ENCODE assay signal across 2 cellular contexts in the genomic region with DNA sequence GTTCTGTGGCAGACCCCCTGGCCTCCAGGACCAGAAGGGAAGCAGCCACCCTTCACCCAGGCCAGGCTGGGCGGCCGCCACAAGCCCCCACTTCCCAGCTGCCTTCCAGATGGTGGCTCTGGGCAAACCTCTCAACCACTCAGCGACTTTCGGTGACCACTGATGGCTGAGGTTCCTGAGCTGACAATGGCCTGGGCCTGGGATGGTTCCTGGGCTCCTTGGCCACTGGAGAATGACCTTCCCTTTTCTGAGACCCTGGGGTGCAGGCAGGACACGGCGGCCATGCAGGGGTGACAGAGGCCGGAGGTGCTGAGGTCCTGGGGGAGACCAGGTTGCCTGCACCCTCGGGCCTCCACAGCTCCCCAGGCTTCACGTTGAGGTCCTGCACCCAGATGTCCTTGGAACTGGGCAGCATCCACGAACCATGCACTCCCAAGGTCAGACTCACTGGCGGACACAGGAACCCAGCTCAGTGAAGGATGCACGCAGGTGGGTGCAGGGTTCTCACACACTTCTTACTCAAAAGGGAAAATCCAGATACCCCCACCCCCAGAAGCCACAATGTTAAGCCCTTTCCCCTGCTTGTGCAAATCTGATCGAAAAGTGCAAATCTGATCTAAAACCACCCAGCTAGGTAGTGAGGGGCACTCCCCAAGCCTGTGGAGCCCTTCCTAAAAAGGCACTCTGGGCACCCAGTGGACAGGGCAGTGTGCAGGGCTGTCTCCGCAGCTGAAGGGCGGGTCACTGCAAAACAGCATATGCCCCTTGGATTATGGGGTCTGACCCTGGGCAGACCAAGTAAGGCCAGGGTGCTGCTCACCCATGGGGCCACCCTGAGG.
TF ChIP-seq lines count a peak whose summit lies in the region.

No MANE protein-coding gene starts in this region.

TF ChIP-seq in HepG2, 621 proteins besides CTCF, POLR2A, EP300 and RAD21:
- TF ChIP-seq CBX5 (CRISPR knock-in tag; IDR thresholded peaks at IDR 0.05; ENCODE audit: borderline replicate concordance) (no peak), RBM22 (optimal IDR thresholded peaks at IDR 0.05; ENCODE audit: low read length) (peak; percentile 12), TCF12 (IDR thresholded peaks at IDR 0.05) (no peak), TCF12 (CRISPR knock-in tag; IDR thresholded peaks at IDR 0.05) (no peak), ZNF687 (CRISPR knock-in tag; IDR thresholded peaks at IDR 0.05) (peak; percentile 9; the same call in 1 of the 2 replicates), ZSCAN9 (CRISPR knock-in tag; IDR thresholded peaks at IDR 0.05; ENCODE audit: borderline replicate concordance) (no peak), TGIF2 (CRISPR knock-in tag; IDR thresholded peaks at IDR 0.05) (no peak), AGO2 (optimal IDR thresholded peaks at IDR 0.05; ENCODE audit: low read depth, low read length) (peak; percentile 85), MTF2 (CRISPR knock-in tag; IDR thresholded peaks at IDR 0.05; ENCODE audit: borderline replicate concordance) (no peak), BRD4 (CRISPR knock-in tag; IDR thresholded peaks at IDR 0.05) (no peak), POLR2G (IDR thresholded peaks at IDR 0.05; ENCODE audit: low read depth, low read length) (0 out of 2 replicates have a peak, but pooled peaks have one; percentile 37), WIZ (CRISPR knock-in tag; IDR thresholded peaks at IDR 0.05) (no peak), SNRNP70 (IDR thresholded peaks at IDR 0.05; ENCODE audit: low read depth, low read length) (no peak), SMARCE1 (IDR thresholded peaks at IDR 0.05; ENCODE audit: borderline replicate concordance) (no peak)
- TF ChIP-seq, protein P1, sequence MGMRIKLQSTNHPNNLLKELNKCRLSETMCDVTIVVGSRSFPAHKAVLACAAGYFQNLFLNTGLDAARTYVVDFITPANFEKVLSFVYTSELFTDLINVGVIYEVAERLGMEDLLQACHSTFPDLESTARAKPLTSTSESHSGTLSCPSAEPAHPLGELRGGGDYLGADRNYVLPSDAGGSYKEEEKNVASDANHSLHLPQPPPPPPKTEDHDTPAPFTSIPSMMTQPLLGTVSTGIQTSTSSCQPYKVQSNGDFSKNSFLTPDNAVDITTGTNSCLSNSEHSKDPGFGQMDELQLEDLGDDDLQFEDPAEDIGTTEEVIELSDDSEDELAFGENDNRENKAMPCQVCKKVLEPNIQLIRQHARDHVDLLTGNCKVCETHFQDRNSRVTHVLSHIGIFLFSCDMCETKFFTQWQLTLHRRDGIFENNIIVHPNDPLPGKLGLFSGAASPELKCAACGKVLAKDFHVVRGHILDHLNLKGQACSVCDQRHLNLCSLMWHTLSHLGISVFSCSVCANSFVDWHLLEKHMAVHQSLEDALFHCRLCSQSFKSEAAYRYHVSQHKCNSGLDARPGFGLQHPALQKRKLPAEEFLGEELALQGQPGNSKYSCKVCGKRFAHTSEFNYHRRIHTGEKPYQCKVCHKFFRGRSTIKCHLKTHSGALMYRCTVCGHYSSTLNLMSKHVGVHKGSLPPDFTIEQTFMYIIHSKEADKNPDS (CRISPR knock-in tag; IDR thresholded peaks at IDR 0.05): no peak
- TF ChIP-seq, protein P2, sequence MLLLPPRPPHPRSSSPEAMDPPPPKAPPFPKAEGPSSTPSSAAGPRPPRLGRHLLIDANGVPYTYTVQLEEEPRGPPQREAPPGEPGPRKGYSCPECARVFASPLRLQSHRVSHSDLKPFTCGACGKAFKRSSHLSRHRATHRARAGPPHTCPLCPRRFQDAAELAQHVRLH (CRISPR knock-in tag; IDR thresholded peaks at IDR 0.05; ENCODE audit: borderline replicate concordance, low read depth): no peak

TF ChIP-seq in K562, 482 proteins besides CTCF, POLR2A, EP300 and RAD21 (continues in another document):
- TF ChIP-seq HOMEZ (CRISPR knock-in tag; IDR thresholded peaks at IDR 0.05) (no peak), XRCC5 (IDR thresholded peaks at IDR 0.05; ENCODE audit: low read depth, low read length) (no peak), MYBL2 (IDR thresholded peaks at IDR 0.05; ENCODE audit: low read depth) (no peak), MYBL2 (CRISPR knock-in tag; IDR thresholded peaks at IDR 0.05; ENCODE audit: borderline replicate concordance) (no peak), ZKSCAN8 (CRISPR knock-in tag; IDR thresholded peaks at IDR 0.05) (no peak), ZNF3 (CRISPR knock-in tag; IDR thresholded peaks at IDR 0.05) (no peak), ZNF184 (CRISPR knock-in tag; IDR thresholded peaks at IDR 0.05) (no peak), ZNF518B (CRISPR knock-in tag; IDR thresholded peaks at IDR 0.05) (no peak), EHMT2 (IDR thresholded peaks at IDR 0.05) (no peak), POLR2B (IDR thresholded peaks at IDR 0.05; ENCODE audit: low read depth, partially characterized antibody) (peak; percentile 9), SNIP1 (IDR thresholded peaks at IDR 0.05; ENCODE audit: low read depth) (no peak), EP400 (IDR thresholded peaks at IDR 0.05) (no peak), CBFA2T2 (conservative IDR thresholded peaks at IDR 0.05) (no peak), HDAC3 (IDR thresholded peaks at IDR 0.05; ENCODE audit: borderline replicate concordance, partially characterized antibody) (no peak), ILF3 (IDR thresholded peaks at IDR 0.05; ENCODE audit: borderline replicate concordance) (no peak), ZBED1 (IDR thresholded peaks at IDR 0.05) (peak; percentile 36; the same call in 1 of the 2 replicates), POLR2AphosphoS5 (IDR thresholded peaks at IDR 0.05; ENCODE audit: control insufficient read depth, insufficient read depth, low read depth, low read length) (peak; percentile 51; the same call in 1 of the 2 replicates), HLTF (IDR thresholded peaks at IDR 0.05) (no peak), HNRNPH1 (optimal IDR thresholded peaks at IDR 0.05; ENCODE audit: low read depth, low read length) (no peak), PYGO2 (tag; IDR thresholded peaks at IDR 0.05) (no peak), MIER1 (IDR thresholded peaks at IDR 0.05; ENCODE audit: low read depth) (no peak), SRSF3 (IDR thresholded peaks at IDR 0.05; ENCODE audit: insufficient read depth, low read length) (no peak), ZBTB7A (IDR thresholded peaks at IDR 0.05; ENCODE audit: borderline replicate concordance, control insufficient read depth, low read depth, low read length) (no peak), HSF4 (CRISPR knock-in tag; IDR thresholded peaks at IDR 0.05; ENCODE audit: borderline replicate concordance) (no peak), RHOXF2B (CRISPR knock-in tag; conservative IDR thresholded peaks at IDR 0.05) (no peak), TOE1 (IDR thresholded peaks at IDR 0.05; ENCODE audit: borderline replicate concordance) (no peak), TOE1 (CRISPR knock-in tag; IDR thresholded peaks at IDR 0.05; ENCODE audit: borderline replicate concordance, low read depth) (no peak), MTA2 (IDR thresholded peaks at IDR 0.05; ENCODE audit: low read depth) (no peak), RBM22 (IDR thresholded peaks at IDR 0.05; ENCODE audit: low read depth, low read length, poor library complexity, severe bottlenecking) (peak; percentile 93), RBM15 (IDR thresholded peaks at IDR 0.05; ENCODE audit: insufficient read depth, low read length) (no peak), PTTG1 (tag; IDR thresholded peaks at IDR 0.05; ENCODE audit: low read depth) (no peak), KDM1A (IDR thresholded peaks at IDR 0.05) (no peak), PML (IDR thresholded peaks at IDR 0.05; ENCODE audit: low read length) (0 out of 2 replicates have a peak, but pooled peaks have one; percentile 10), ESRRA (IDR thresholded peaks at IDR 0.05; ENCODE audit: borderline replicate concordance, low read depth) (peak; percentile 63; the same call in 1 of the 2 replicates), ZFP36 (IDR thresholded peaks at IDR 0.05; ENCODE audit: low read depth, low read length, partially characterized antibody) (no peak), THRB (CRISPR knock-in tag; conservative IDR thresholded peaks at IDR 0.05) (no peak), KLF6 (CRISPR knock-in tag; IDR thresholded peaks at IDR 0.05; ENCODE audit: borderline replicate concordance) (no peak), E2F8 (IDR thresholded peaks at IDR 0.05; ENCODE audit: low read depth, partially characterized antibody) (peak; percentile 12), SUPT5H (IDR thresholded peaks at IDR 0.05) (peak; percentile 62; the same call in 1 of the 2 replicates), GATAD2A (IDR thresholded peaks at IDR 0.05) (no peak)
- TF ChIP-seq, protein P3, sequence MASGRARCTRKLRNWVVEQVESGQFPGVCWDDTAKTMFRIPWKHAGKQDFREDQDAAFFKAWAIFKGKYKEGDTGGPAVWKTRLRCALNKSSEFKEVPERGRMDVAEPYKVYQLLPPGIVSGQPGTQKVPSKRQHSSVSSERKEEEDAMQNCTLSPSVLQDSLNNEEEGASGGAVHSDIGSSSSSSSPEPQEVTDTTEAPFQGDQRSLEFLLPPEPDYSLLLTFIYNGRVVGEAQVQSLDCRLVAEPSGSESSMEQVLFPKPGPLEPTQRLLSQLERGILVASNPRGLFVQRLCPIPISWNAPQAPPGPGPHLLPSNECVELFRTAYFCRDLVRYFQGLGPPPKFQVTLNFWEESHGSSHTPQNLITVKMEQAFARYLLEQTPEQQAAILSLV (tag; IDR thresholded peaks at IDR 0.05): no peak
- TF ChIP-seq, protein P4, sequence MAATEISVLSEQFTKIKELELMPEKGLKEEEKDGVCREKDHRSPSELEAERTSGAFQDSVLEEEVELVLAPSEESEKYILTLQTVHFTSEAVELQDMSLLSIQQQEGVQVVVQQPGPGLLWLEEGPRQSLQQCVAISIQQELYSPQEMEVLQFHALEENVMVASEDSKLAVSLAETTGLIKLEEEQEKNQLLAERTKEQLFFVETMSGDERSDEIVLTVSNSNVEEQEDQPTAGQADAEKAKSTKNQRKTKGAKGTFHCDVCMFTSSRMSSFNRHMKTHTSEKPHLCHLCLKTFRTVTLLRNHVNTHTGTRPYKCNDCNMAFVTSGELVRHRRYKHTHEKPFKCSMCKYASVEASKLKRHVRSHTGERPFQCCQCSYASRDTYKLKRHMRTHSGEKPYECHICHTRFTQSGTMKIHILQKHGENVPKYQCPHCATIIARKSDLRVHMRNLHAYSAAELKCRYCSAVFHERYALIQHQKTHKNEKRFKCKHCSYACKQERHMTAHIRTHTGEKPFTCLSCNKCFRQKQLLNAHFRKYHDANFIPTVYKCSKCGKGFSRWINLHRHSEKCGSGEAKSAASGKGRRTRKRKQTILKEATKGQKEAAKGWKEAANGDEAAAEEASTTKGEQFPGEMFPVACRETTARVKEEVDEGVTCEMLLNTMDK (IDR thresholded peaks at IDR 0.05; ENCODE audit: borderline replicate concordance, insufficient read depth, low read depth, low read length, poor library complexity, severe bottlenecking): no peak
